14 cellular contexts compared by ENCODE assay signal in genomic region chr2:191053256-191053655, GRCh38. TPM values are rescaled to one million over a fixed set of nuclear protein-coding genes. Genes with fewer than 3 reads are reported as not detected.
DNase-seq lines count a peak whose midpoint lies in the region; ATAC-seq, FAIRE-seq and TF ChIP-seq lines count a peak whose summit lies in the region.
"Had no signal": no experiment of that assay in that cellular context is flagged by ENCODE, and none has a peak within 500 bp of the region (broad histone marks: within the 10 kb centered on the region; RNA-seq: fewer than 3 reads in every experiment).

No MANE protein-coding gene starts in this region.

- POLR2A ChIA-PET in HepG2 (lab: Yijun Ruan, JAX): no interaction called here

- TF ChIP-seq POLR2A in HepG2 (IDR thresholded peaks at IDR 0.05; ENCODE audit: insufficient read depth in 1 of 2, low read depth in 2 of 2, low read length in 2 of 2) (no peak), stomach (IDR thresholded peaks at IDR 0.05) (no peak)

- WGBS in liver: 32% methylated on average over 6 of the region's 6 CpGs
- WGBS in HepG2 (ENCODE audit: low lambda C conversion rate): 6% methylated on average over 6 of the region's 6 CpGs
- 59 to 70% (median 63%) methylated on average over 6 of the region's 6 CpGs for WGBS in stomach, 5 donors

- H3K9ac ChIP-seq in liver (ENCODE audit: low read depth in 1 of 2, low read length in 2 of 2): no peak overlapping the region
- H3K9ac ChIP-seq in HepG2 (ENCODE audit: insufficient read depth, low read depth, low read length): no peak overlapping the region
- no peak overlapping the region for H3K9ac ChIP-seq in DND-41 (ENCODE audit: low read depth, low read length)

- H3K4me3 Mint-ChIP-seq in central memory CD8-positive, alpha-beta T cell: no peak overlapping the region

- H3K36me3 Mint-ChIP-seq in central memory CD8-positive, alpha-beta T cell (ENCODE audit: insufficient read depth): peaks cover 18% of the 10 kb centered on the region

- H3K4me2 ChIP-seq in HepG2 (ENCODE audit: low read depth, low read length) (no peak overlapping the region), DND-41 (ENCODE audit: insufficient read depth, low read length) (no peak overlapping the region)

- peak overlapping the region; percentile 51 for H3K27ac Mint-ChIP-seq in central memory CD8-positive, alpha-beta T cell (ENCODE audit: low read depth)

- H3K4me1 Mint-ChIP-seq in central memory CD8-positive, alpha-beta T cell: peaks cover 27% of the 10 kb centered on the region

- ATAC-seq in HepG2: no peak
- ATAC-seq in DND-41 (ENCODE audit: insufficient read depth, low read depth): no peak
- no peak for ATAC-seq in central memory CD8-positive, alpha-beta T cell (replicated peaks; ENCODE audit: extremely low read depth, poor library complexity, severe bottlenecking)

- TF ChIP-seq EP300 in HepG2 (IDR thresholded peaks at IDR 0.05; ENCODE audit: low read depth in 2 of 2, low read length in 2 of 2) (no peak), HepG2 (CRISPR knock-in tag; IDR thresholded peaks at IDR 0.05; ENCODE audit: borderline replicate concordance) (no peak), stomach (IDR thresholded peaks at IDR 0.05) (no peak)

- no peak overlapping the region for H2AFZ ChIP-seq in HepG2 (ENCODE audit: low read length)
- no peak overlapping the region for H2AFZ ChIP-seq in DND-41 (ENCODE audit: low read depth, low read length)

- TF ChIP-seq CTCF in liver (IDR thresholded peaks at IDR 0.05; ENCODE audit: low read depth, low read length, missing input control) (no peak), HepG2 (CRISPR knock-in tag; IDR thresholded peaks at IDR 0.05) (no peak), DND-41 (IDR thresholded peaks at IDR 0.05; ENCODE audit: borderline replicate concordance, extremely low read depth, low read length, poor library complexity, severe bottlenecking) (no peak), stomach (IDR thresholded peaks at IDR 0.05) (no peak)

- no peaks in the 10 kb centered on the region for H3K9me3 Mint-ChIP-seq in central memory CD8-positive, alpha-beta T cell

- H3K36me3 ChIP-seq in liver (ENCODE audit: control insufficient read depth in 4 of 4, insufficient read depth in 3 of 4, low read depth in 1 of 4, low read length in 3 of 4) (no peaks in the 10 kb centered on the region), HepG2 (replicated peaks in 1 of 2; ENCODE audit: control insufficient read depth in 1 of 2, insufficient read depth in 2 of 2, low read length in 2 of 2) (no peaks in the 10 kb centered on the region), DND-41 (ENCODE audit: insufficient read depth, low read length) (no peaks in the 10 kb centered on the region), stomach (no peaks in the 10 kb centered on the region)

- no peaks in the 10 kb centered on the region for H3K27me3 Mint-ChIP-seq in central memory CD8-positive, alpha-beta T cell

- FAIRE-seq in HepG2 (lab: Jason Lieb, UNC): no peak
- FAIRE-seq: G401.6, GM12891 had no signal

- CTCF ChIA-PET in HepG2 (lab: Yijun Ruan, JAX; ENCODE audit: low intra/inter-chr PET ratio, low total read pairs): interaction anchor here (1.5 kb wide), 1 partner anchor 101 kb away, joined by 4 read pairs; no protein-coding TSS in a partner anchor

- in situ Hi-C loops in HepG2 (cut with HindIII; ENCODE audit: extremely low pct_ligation_motif_present, low pct_unique_long_range_greater_than_20kb): loop anchor here (5.0 to 25.0 kb wide), 2 partner anchors 99 to 459 kb away; partner anchors contain the start of gene STAT4

- intact Hi-C loops in HepG2 (cut with micrococcal nuclease; ENCODE audit: unreplicated experiment) (loop anchor here (5.0 kb wide), 2 partner anchors 164 to 449 kb away; no protein-coding TSS in a partner anchor), stomach (cut with DNase I; ENCODE audit: low total_unique reads) (loop anchor here (5.0 kb wide), 1 partner anchor 104 kb away; no protein-coding TSS in a partner anchor)

- H3K4me3 ChIP-seq in liver (ENCODE audit: low read depth in 1 of 3, low read length in 3 of 3) (no peak overlapping the region), HepG2 (replicated peaks in 1 of 3; ENCODE audit: insufficient read depth in 1 of 3, low read depth in 2 of 3, low read length in 3 of 3) (no peak overlapping the region), DND-41 (ENCODE audit: low read depth in 1 of 2, low read length in 2 of 2) (no peak overlapping the region), stomach (no peak overlapping the region)
- H3K4me3 ChIP-seq: GM23248 had no signal

- H3K27me3 ChIP-seq in liver (ENCODE audit: control insufficient read depth in 4 of 4, insufficient read depth in 4 of 4, low read length in 3 of 4) (no peaks in the 10 kb centered on the region), HepG2 (ENCODE audit: control insufficient read depth in 1 of 2, insufficient read depth in 2 of 2, low read length in 2 of 2) (peaks cover 0 to 1% of the 10 kb centered on the region in 2 experiments; a peak in 2 of 5 replicates), DND-41 (ENCODE audit: insufficient read depth, low read length, poor library complexity) (no peaks in the 10 kb centered on the region), stomach (peaks cover 0 to 4% (median 0%) of the 10 kb centered on the region in 3 donors)

- H3K4me1 ChIP-seq in liver (ENCODE audit: control insufficient read depth in 4 of 4, insufficient read depth in 4 of 4, low read length in 3 of 4) (peaks cover 3 to 42% (median 32%) of the 10 kb centered on the region in 4 donors), HepG2 (ENCODE audit: insufficient read depth, low read length) (peaks cover 17% of the 10 kb centered on the region), DND-41 (ENCODE audit: insufficient read depth, low read length) (peaks cover 48% of the 10 kb centered on the region), stomach (peaks cover 0 to 25% (median 2%) of the 10 kb centered on the region in 4 donors)

- H3K9me3 ChIP-seq in liver (ENCODE audit: control insufficient read depth in 4 of 4, low read length in 3 of 4) (no peaks in the 10 kb centered on the region), HepG2 (ENCODE audit: low read length) (no peaks in the 10 kb centered on the region), DND-41 (ENCODE audit: insufficient read depth, low read length, severe bottlenecking) (no peaks in the 10 kb centered on the region), stomach (no peaks in the 10 kb centered on the region)

- DNase-seq in HepG2 (ENCODE audit: low spot score): no peak
- no peak for DNase-seq in DND-41
- DNase-seq in central memory CD8-positive, alpha-beta T cell (ENCODE audit: low spot score in 2 of 2): no peak
- DNase-seq in activated CD4-positive, alpha-beta T cell treated with anti-CD3 and anti-CD28 coated beads, Interleukin-2, amount 50 U/mL, for 1 hour: no peak
- no peak for DNase-seq in stomach
- DNase-seq: Calu3, DMS 273 treated with DMSO at 0.1 percent for 48 hours, EL, GM23248, H7, IMR-90 had no signal

- H3K79me2 ChIP-seq in HepG2 (ENCODE audit: insufficient read depth, low read length) (no peaks in the 10 kb centered on the region), DND-41 (ENCODE audit: insufficient read depth, low read length) (no peaks in the 10 kb centered on the region)

- H4K20me1 ChIP-seq in HepG2 (ENCODE audit: insufficient read depth, low read length): no peaks in the 10 kb centered on the region
- no peaks in the 10 kb centered on the region for H4K20me1 ChIP-seq in DND-41 (ENCODE audit: insufficient read depth, low read length)

- TF ChIP-seq RAD21 in liver (IDR thresholded peaks at IDR 0.05) (no peak), HepG2 (CRISPR knock-in tag; IDR thresholded peaks at IDR 0.05) (no peak)

- H3K27ac ChIP-seq in liver (ENCODE audit: low read depth in 1 of 2, low read length in 2 of 2): no peak overlapping the region
- no peak overlapping the region for H3K27ac ChIP-seq in HepG2 (ENCODE audit: extremely low read length, insufficient read depth, low read length)
- 0 out of 2 replicates have a peak overlapping the region, but pooled peaks have one; percentile 8 for H3K27ac ChIP-seq in DND-41 (ENCODE audit: low read length)
- H3K27ac ChIP-seq in stomach: no peak overlapping the region
- H3K27ac ChIP-seq: GM23248 had no signal

- BruUV-seq in HepG2 (replicated peaks; lab: Mats Ljungman, UMichigan): no TSS peak

TF ChIP-seq in liver, 16 proteins besides CTCF, POLR2A, EP300 and RAD21 (continues in another document):
- TF ChIP-seq HNF4A (conservative IDR thresholded peaks at IDR 0.05) (no peak), RXRA (IDR thresholded peaks at IDR 0.05) (peak; percentile 67 to 80), YY1 (IDR thresholded peaks at IDR 0.05) (no peak), SP1 (IDR thresholded peaks at IDR 0.05) (peak; percentile 26)

RNA-seq across cellular contexts. Expression of gene STAT1, which starts 39.3 kb away (rescaled TPM):
- 10 to 100 TPM; 50.4 to 78.7 TPM for total RNA-seq in liver
- polyA plus RNA-seq in liver: 10 to 100 TPM; 26.2 to 40.9 TPM
- 59.6 and 90.6 TPM in 2 replicates for total RNA-seq in HepG2 (2016; rRNA removed; fragmentation: Illumina TruSeq; extraction: Trizol)
- total RNA-seq in HepG2 (2016; cell fraction: cytosol; rRNA removed; fragmentation: Illumina TruSeq; extraction: Trizol; ENCODE audit: low read depth): 5.1 and 7.1 TPM in 2 replicates
- 57.7 and 86.9 TPM in 2 replicates for total RNA-seq in HepG2 (2016; cell fraction: insoluble cytoplasmic fraction; rRNA removed; fragmentation: Illumina TruSeq; extraction: Trizol)
- 19.3 and 19.4 TPM in 2 replicates for total RNA-seq in HepG2 (2016; cell fraction: membrane; rRNA removed; fragmentation: Illumina TruSeq; extraction: Trizol)
- total RNA-seq in HepG2 (2016; cell fraction: nucleus; rRNA removed; fragmentation: Illumina TruSeq; extraction: Trizol): 57.3 and 58.4 TPM in 2 replicates
- 20.3 and 21.8 TPM in 2 replicates for polyA plus RNA-seq in HepG2 (2011; rRNA removed)
- 13.9 and 15.2 TPM in 2 replicates for polyA plus RNA-seq in HepG2 (2011; cell fraction: cytosol; rRNA removed)
- 22.3 and 28.1 TPM in 2 replicates for polyA plus RNA-seq in HepG2 (2011; cell fraction: nucleus; rRNA removed)
- 24.4 and 28.8 TPM in 2 replicates for polyA plus RNA-seq in HepG2 (2012)
- 2.5 and 2.7 TPM in 2 replicates for polyA plus RNA-seq in HepG2 (2016; cell fraction: cytosol; fragmentation: Illumina TruSeq; extraction: Trizol; ENCODE audit: low read depth)
- polyA plus RNA-seq in HepG2 (2016; cell fraction: insoluble cytoplasmic fraction; fragmentation: Illumina TruSeq; extraction: Trizol; ENCODE audit: low read depth): 75.4 and 77.9 TPM in 2 replicates
- polyA plus RNA-seq in HepG2 (2016; cell fraction: membrane; fragmentation: Illumina TruSeq; extraction: Trizol; ENCODE audit: low read depth): 8.3 and 8.6 TPM in 2 replicates
- 42.8 and 45.3 TPM in 2 replicates for polyA plus RNA-seq in HepG2 (2016; cell fraction: nucleus; fragmentation: Illumina TruSeq; extraction: Trizol; ENCODE audit: insufficient read depth, low read depth)
- polyA minus RNA-seq in HepG2 (2011; rRNA and poly(A)+ RNA removed; ENCODE audit: low replicate concordance): 57.6 and 62.6 TPM in 2 replicates
- 30.3 and 34.4 TPM in 2 replicates for polyA minus RNA-seq in HepG2 (2011; cell fraction: cytosol; rRNA and poly(A)+ RNA removed)
- polyA minus RNA-seq in HepG2 (2011; cell fraction: nucleus; rRNA and poly(A)+ RNA removed): 84.8 and 99.3 TPM in 2 replicates
- total RNA-seq in stomach: 100 to 1,000 TPM in 1 of 5 donors, 10 to 100 TPM in 4; 45.8 to 289 (median 80.4) TPM
- polyA plus RNA-seq in stomach: 10 to 100 TPM; 23.2 to 36.1 (median 25.4) TPM
